In the genomic region with DNA sequence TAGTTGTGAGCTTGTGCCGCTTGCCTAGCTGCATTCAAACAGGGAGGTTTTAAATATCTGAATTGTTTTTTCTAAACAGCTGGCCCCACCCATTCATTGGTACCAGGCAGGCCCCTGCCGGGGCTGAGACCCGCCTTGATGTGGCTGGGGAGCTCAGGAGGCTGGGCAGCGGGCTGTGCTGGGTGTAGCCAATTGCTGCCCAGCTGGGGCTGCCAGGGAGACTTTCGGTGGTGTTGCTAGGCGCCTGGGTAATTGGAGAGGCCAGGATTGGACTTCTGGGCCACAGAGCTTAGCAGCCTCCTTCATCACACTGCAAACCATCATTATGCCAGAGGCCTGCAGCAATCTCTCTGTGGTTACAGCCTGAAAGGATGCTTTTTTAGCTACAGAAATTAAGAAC, we compare ENCODE assay signal across 13 cellular contexts. TPM values are rescaled to one million over a fixed set of nuclear protein-coding genes. Genes with fewer than 3 reads are reported as not detected.
A peak's percentile ranks its signal among the peaks of the same experiment; 100 is the strongest.
DNase-seq lines count a peak whose midpoint lies in the region; ATAC-seq and TF ChIP-seq lines count a peak whose summit lies in the region.
"Had no signal": no experiment of that assay in that cellular context is flagged by ENCODE, and none has a peak within 500 bp of the region (broad histone marks: within the 10 kb centered on the region; RNA-seq: fewer than 3 reads in every experiment).

No MANE protein-coding gene starts in this region.

- H3K4me3 ChIP-seq in SJCRH30 = no peak overlapping the region
- H3K4me3 ChIP-seq: right atrium auricular region had no signal

- no peaks in the 10 kb centered on the region for H3K27me3 Mint-ChIP-seq in activated CD4-positive, alpha-beta T cell treated with anti-CD3 and anti-CD28 coated beads for 36 hours

- POLR2A ChIA-PET in activated CD4-positive, alpha-beta T cell treated with anti-CD3 and anti-CD28 coated beads for 36 hours (lab: Charles Lee) = no interaction called here
- POLR2A ChIA-PET in HEK293T (lab: Yijun Ruan, JAX) = no interaction called here

- H3K4me1 ChIP-seq in SJCRH30 = no peaks in the 10 kb centered on the region
- H3K4me1 ChIP-seq: foreskin keratinocyte, right atrium auricular region had no signal

- peak; percentile 11 for DNase-seq in activated CD4-positive, alpha-beta T cell treated with anti-CD3 and anti-CD28 coated beads for 36 hours
- no peak for DNase-seq in activated CD4-positive, alpha-beta T cell treated with anti-CD3 and anti-CD28 coated beads for 1 hour
- peak; percentile 29 to 32 for DNase-seq in SJCRH30
- peak; percentile 72 to 95 (median 89) for DNase-seq in head of caudate nucleus
- DNase-seq in substantia nigra (lab: John Stamatoyannopoulos, UW) = peak; percentile 19 to 96 (median 85)
- DNase-seq in NCI-H2029 (lab: John Stamatoyannopoulos, UW) = no peak
- DNase-seq in HEK293T (ENCODE audit: extremely low spot score) = no peak
- no peak for DNase-seq in SHP77 treated with DMSO at 0.1 percent for 48 hours (lab: John Stamatoyannopoulos, UW)
- DNase-seq: foreskin keratinocyte had no signal

- no peak overlapping the region for H3K4me3 Mint-ChIP-seq in activated CD4-positive, alpha-beta T cell treated with anti-CD3 and anti-CD28 coated beads for 36 hours

- intact Hi-C loops in activated CD4-positive, alpha-beta T cell treated with anti-CD3 and anti-CD28 coated beads for 36 hours (cut with DNase I, micrococcal nuclease) = no loop called here
- intact Hi-C loops in head of caudate nucleus (cut with DNase I) = loop anchor here (5.0 kb wide), 1 partner anchor 57 kb away; a partner anchor contains a TSS

- CTCF ChIA-PET in activated CD4-positive, alpha-beta T cell treated with anti-CD3 and anti-CD28 coated beads for 36 hours (lab: Charles Lee) = interaction anchor here (0.6 to 0.7 kb wide), 2 partner anchors 8 to 119 kb away, joined by 3 read pairs; no protein-coding TSS in a partner anchor
- CTCF ChIA-PET in HEK293T (lab: Yijun Ruan, JAX) = no interaction called here

- no peaks in the 10 kb centered on the region for H3K36me3 ChIP-seq in SJCRH30
- H3K36me3 ChIP-seq: right atrium auricular region had no signal

- peak; percentile 32 for ATAC-seq in activated CD4-positive, alpha-beta T cell treated with anti-CD3 and anti-CD28 coated beads for 36 hours
- ATAC-seq: foreskin keratinocyte had no signal

- no peaks in the 10 kb centered on the region for H3K9me3 Mint-ChIP-seq in activated CD4-positive, alpha-beta T cell treated with anti-CD3 and anti-CD28 coated beads for 36 hours (ENCODE audit: low read depth)

- H3K27me3 ChIP-seq in SJCRH30 = peaks cover 5% of the 10 kb centered on the region; the same call in 1 of the 2 replicates
- H3K27me3 ChIP-seq: foreskin keratinocyte, right atrium auricular region had no signal

- no peaks in the 10 kb centered on the region for H3K9me3 ChIP-seq in SJCRH30 (replicated peaks)
- H3K9me3 ChIP-seq: right atrium auricular region had no signal

- H3K27ac Mint-ChIP-seq in activated CD4-positive, alpha-beta T cell treated with anti-CD3 and anti-CD28 coated beads for 36 hours = no peak overlapping the region

- peaks cover 11% of the 10 kb centered on the region for H3K4me1 Mint-ChIP-seq in activated CD4-positive, alpha-beta T cell treated with anti-CD3 and anti-CD28 coated beads for 36 hours

- no peaks in the 10 kb centered on the region for H3K36me3 Mint-ChIP-seq in activated CD4-positive, alpha-beta T cell treated with anti-CD3 and anti-CD28 coated beads for 36 hours (ENCODE audit: low read depth)

- no peak overlapping the region for H3K27ac ChIP-seq in SJCRH30
- H3K27ac ChIP-seq in substantia nigra (ENCODE audit: low read depth, low read length, poor library complexity, severe bottlenecking) = peak overlapping the region; percentile 95
- H3K27ac ChIP-seq: foreskin keratinocyte, right atrium auricular region had no signal

TF ChIP-seq in HEK293T, 16 proteins besides CTCF, POLR2A, EP300 and RAD21:
- TF ChIP-seq ELF4 (IDR thresholded peaks at IDR 0.05) = no peak

RNA-seq across cellular contexts. Expression of a gene that starts 12.2 kb away (rescaled TPM):
- not detected for total RNA-seq in activated CD4-positive, alpha-beta T cell treated with anti-CD3 and anti-CD28 coated beads for 36 hours
- 0.10 TPM in 1 of 2 replicates, not detected in the other for total RNA-seq in SJCRH30 (2014; rRNA removed; shearing (Covaris generic))
- total RNA-seq: chondrocyte, lung microvascular endothelial cell had no signal

RNA-seq across cellular contexts. Expression of a gene that starts 48.1 kb away (rescaled TPM):
- total RNA-seq in activated CD4-positive, alpha-beta T cell treated with anti-CD3 and anti-CD28 coated beads for 36 hours = not detected
- not detected in 2 replicates for total RNA-seq in SJCRH30 (2014; rRNA removed; shearing (Covaris generic))
- total RNA-seq: chondrocyte, lung microvascular endothelial cell, MCF 10A, right atrium auricular region had no signal

RNA-seq across cellular contexts. Expression of a gene that starts 56.3 kb away (rescaled TPM):
- 10 to 100 TPM; 44.4 to 46.8 TPM for total RNA-seq in activated CD4-positive, alpha-beta T cell treated with anti-CD3 and anti-CD28 coated beads for 36 hours
- total RNA-seq in SJCRH30 (2014; rRNA removed; shearing (Covaris generic)) = 41.1 and 41.2 TPM in 2 replicates

Comparison
In these comparisons a context has a peak if more than half of its experiments do, and no peak if none do; other contexts are left out.
1. DNase-seq: peak in activated CD4-positive, alpha-beta T cell treated with anti-CD3 and anti-CD28 coated beads for 36 hours (single experiment), SJCRH30 (2 of 2), head of caudate nucleus (42 of 42) and substantia nigra (49 of 49); none in activated CD4-positive, alpha-beta T cell treated with anti-CD3 and anti-CD28 coated beads for 1 hour (single experiment), NCI-H2029 (single experiment), HEK293T (single experiment) and SHP77 treated with DMSO at 0.1 percent for 48 hours (single experiment).